Comparison of ENCODE assay signal across 8 cellular contexts in genomic region chr9:132006657-132007370, GRCh38.
DNase-seq lines count a peak whose midpoint lies in the region; ATAC-seq lines count a peak whose summit lies in the region.

No MANE protein-coding gene starts in this region.

- peak; percentile 52 for ATAC-seq in GM21423 (IDR thresholded peaks at IDR 0.05; ENCODE audit: unreplicated experiment)

- peak; percentile 84 for DNase-seq in DMS153 treated with DMSO at 0.1 percent for 48 hours (lab: John Stamatoyannopoulos, UW; ENCODE audit: unreplicated experiment)
- DNase-seq in NCI-H2029 (lab: John Stamatoyannopoulos, UW) = peak; percentile 78
- peak; percentile 54 for DNase-seq in amniotic epithelial cell (ENCODE audit: low read depth)
- DNase-seq in stimulated activated CD4-positive, alpha-beta T cell treated with anti-CD3 and anti-CD28 coated beads, Interleukin-2, amount 100 ng/mL, for 24 hours = peak; percentile 23 to 39
- no peak for DNase-seq in hippocampal formation (lab: John Stamatoyannopoulos, UW)
- DNase-seq in hepatic stellate cell (ENCODE audit: low spot score) = no peak
- DNase-seq in GOT3 (lab: John Stamatoyannopoulos, UW) = no peak

Comparison
In these comparisons a context has a peak if more than half of its experiments do, and no peak if none do; other contexts are left out.
1. DNase-seq: peak in DMS153 treated with DMSO at 0.1 percent for 48 hours (single experiment), NCI-H2029 (single experiment), amniotic epithelial cell (single experiment) and stimulated activated CD4-positive, alpha-beta T cell treated with anti-CD3 and anti-CD28 coated beads, Interleukin-2, amount 100 ng/mL, for 24 hours (2 of 2); none in hippocampal formation (0 of 2), hepatic stellate cell (single experiment) and GOT3 (single experiment).